In the genomic region with DNA sequence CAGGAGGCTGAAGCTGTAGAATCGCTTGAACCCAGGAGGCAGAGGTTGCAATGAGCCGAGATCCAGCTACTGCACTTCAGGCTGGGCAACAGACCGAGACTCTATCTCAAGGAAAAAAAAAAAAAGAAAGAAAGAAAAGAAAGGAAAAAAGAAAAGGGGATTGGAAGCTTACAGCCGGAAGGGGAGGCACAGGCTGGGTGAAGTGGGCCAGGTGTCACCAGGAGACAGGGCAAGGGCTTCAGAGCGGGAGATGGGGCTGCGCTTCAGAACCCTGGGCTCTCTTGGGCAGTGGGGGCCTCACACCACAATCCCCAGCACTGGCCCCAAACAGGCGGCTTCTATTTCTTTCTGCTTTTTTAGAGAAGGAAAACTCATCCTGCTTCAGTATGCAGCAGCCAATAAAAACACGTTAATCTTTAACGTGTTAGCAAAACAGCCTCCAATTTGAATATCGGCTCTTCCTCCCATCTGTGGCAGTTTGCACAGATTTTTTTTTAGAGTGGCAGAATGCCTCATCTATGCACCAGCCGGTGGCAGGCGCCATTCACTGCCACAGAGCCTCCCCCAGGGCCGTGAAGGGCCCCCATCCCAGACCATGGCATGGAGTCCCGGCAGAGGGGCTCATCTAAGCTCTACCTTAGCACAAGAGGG, we compare ENCODE assay signal across 20 cellular contexts. TPM values are rescaled to one million over a fixed set of nuclear protein-coding genes. Genes with fewer than 3 reads are reported as not detected.
DNase-seq lines count a peak whose midpoint lies in the region; ATAC-seq and TF ChIP-seq lines count a peak whose summit lies in the region.
"Had no signal": no experiment of that assay in that cellular context is flagged by ENCODE, and none has a peak within 500 bp of the region (broad histone marks: within the 10 kb centered on the region; RNA-seq: fewer than 3 reads in every experiment).

No MANE protein-coding gene starts in this region.

- H3K4me1 Mint-ChIP-seq in activated CD4-positive, alpha-beta T cell treated with anti-CD3 and anti-CD28 coated beads, Interleukin-2, amount 10 ng/mL, durations not matched to agents 7 days and 5 days = no peaks in the 10 kb centered on the region
- H3K4me1 Mint-ChIP-seq in nephron progenitor cell = peaks cover 17% of the 10 kb centered on the region

- H3K4me3 Mint-ChIP-seq in activated CD4-positive, alpha-beta T cell treated with anti-CD3 and anti-CD28 coated beads, Interleukin-2, amount 10 ng/mL, durations not matched to agents 7 days and 5 days = no peak overlapping the region
- H3K4me3 Mint-ChIP-seq in nephron progenitor cell = no peak overlapping the region
- H3K4me3 Mint-ChIP-seq: CD14-positive monocyte, GM23338 had no signal

- TF ChIP-seq CTCF in nephron progenitor cell (IDR thresholded peaks at IDR 0.05) = no peak

- DNase-seq in activated CD4-positive, alpha-beta T cell treated with anti-CD3 and anti-CD28 coated beads, Interleukin-2, amount 10 ng/mL, durations not matched to agents 7 days and 5 days = no peak
- no peak for DNase-seq in activated CD4-positive, alpha-beta T cell treated with anti-CD3 and anti-CD28 coated beads for 48 hours
- DNase-seq in globus pallidus (ENCODE audit: low spot score) = peak; percentile 29
- DNase-seq in nephron progenitor cell = no peak
- DNase-seq in epidermal melanocyte (ENCODE audit: insufficient read length, low spot score) = no peak
- DNase-seq in HT-29 (ENCODE audit: low spot score) = no peak
- DNase-seq in activated CD8-positive, alpha-beta memory T cell treated with anti-CD3 and anti-CD28 coated beads, Interleukin-2, amount 50 U/mL, for 4 hours = no peak
- DNase-seq: Caco-2, DND-41, GDM1, NCI-H1048, NCI-H146, NCI-H2081 treated with DMSO at 0.1 percent for 48 hours, NCI-H446, NCI-H748 treated with DMSO at 0.1 percent for 48 hours, SHP77 treated with DMSO at 0.1 percent for 48 hours had no signal

- H3K27me3 Mint-ChIP-seq in activated CD4-positive, alpha-beta T cell treated with anti-CD3 and anti-CD28 coated beads, Interleukin-2, amount 10 ng/mL, durations not matched to agents 7 days and 5 days = peaks cover 4% of the 10 kb centered on the region
- peaks cover 17% of the 10 kb centered on the region for H3K27me3 Mint-ChIP-seq in nephron progenitor cell (ENCODE audit: low read depth, poor library complexity)

- H3K36me3 Mint-ChIP-seq in activated CD4-positive, alpha-beta T cell treated with anti-CD3 and anti-CD28 coated beads, Interleukin-2, amount 10 ng/mL, durations not matched to agents 7 days and 5 days (ENCODE audit: low read depth) = no peaks in the 10 kb centered on the region
- no peaks in the 10 kb centered on the region for H3K36me3 Mint-ChIP-seq in nephron progenitor cell (ENCODE audit: low read depth)
- H3K36me3 Mint-ChIP-seq: CD14-positive monocyte had no signal

- H3K9me3 Mint-ChIP-seq in activated CD4-positive, alpha-beta T cell treated with anti-CD3 and anti-CD28 coated beads, Interleukin-2, amount 10 ng/mL, durations not matched to agents 7 days and 5 days = no peaks in the 10 kb centered on the region
- no peaks in the 10 kb centered on the region for H3K9me3 Mint-ChIP-seq in nephron progenitor cell
- H3K9me3 Mint-ChIP-seq: CD14-positive monocyte, GM23338 had no signal

- no peak for ATAC-seq in HG02678 (IDR thresholded peaks at IDR 0.05; ENCODE audit: unreplicated experiment)
- ATAC-seq: A549, GM23338 had no signal

- H3K27ac Mint-ChIP-seq in activated CD4-positive, alpha-beta T cell treated with anti-CD3 and anti-CD28 coated beads, Interleukin-2, amount 10 ng/mL, durations not matched to agents 7 days and 5 days = peak overlapping the region; percentile 50
- peak overlapping the region; percentile 83 for H3K27ac Mint-ChIP-seq in nephron progenitor cell
- H3K27ac Mint-ChIP-seq: CD14-positive monocyte, GM23338 had no signal

- POLR2A ChIA-PET in activated CD4-positive, alpha-beta T cell treated with anti-CD3 and anti-CD28 coated beads, Interleukin-2, amount 10 ng/mL, durations not matched to agents 7 days and 5 days (lab: Charles Lee) = no interaction called here

- CTCF ChIA-PET in activated CD4-positive, alpha-beta T cell treated with anti-CD3 and anti-CD28 coated beads, Interleukin-2, amount 10 ng/mL, durations not matched to agents 7 days and 5 days (lab: Charles Lee) = interaction anchor here (1.2 to 1.7 kb wide), 3 partner anchors 45 to 115 kb away, joined by 3 to 4 read pairs (median 3); no protein-coding TSS in a partner anchor

RNA-seq across cellular contexts. Expression of a gene that starts 46.6 kb away (rescaled TPM):
- 10 to 100 TPM; 36.5 to 38.8 TPM for total RNA-seq in activated CD4-positive, alpha-beta T cell treated with anti-CD3 and anti-CD28 coated beads, Interleukin-2, amount 10 ng/mL, durations not matched to agents 7 days and 5 days
- total RNA-seq in HT-29 (2014; rRNA removed; shearing (Covaris generic)) = 22.4 and 24.5 TPM in 2 replicates

RNA-seq across cellular contexts. Expression of a gene that starts 50.1 kb away (rescaled TPM):
- 10 to 100 TPM; 44.9 to 45.3 TPM for total RNA-seq in activated CD4-positive, alpha-beta T cell treated with anti-CD3 and anti-CD28 coated beads, Interleukin-2, amount 10 ng/mL, durations not matched to agents 7 days and 5 days
- total RNA-seq in HT-29 (2014; rRNA removed; shearing (Covaris generic)) = 20.1 and 29.1 TPM in 2 replicates
